In genomic region chr11:46594383-46594718, GRCh38 we compare ENCODE assay signal across 1 cellular context.
TF ChIP-seq lines count a peak whose summit lies in the region.

No MANE protein-coding gene starts in this region.

TF ChIP-seq in endothelial cell of umbilical vein, 7 proteins besides CTCF, POLR2A, EP300 and RAD21:
- TF ChIP-seq JUN (IDR thresholded peaks at IDR 0.05; ENCODE audit: borderline replicate concordance, insufficient read depth, insufficient read length, low read depth) (no peak), EZH2 (IDR thresholded peaks at IDR 0.05; ENCODE audit: borderline replicate concordance, low read depth, low read length, severe bottlenecking) (no peak), MYC (IDR thresholded peaks at IDR 0.05; ENCODE audit: low read depth, low read length) (no peak), FOS (IDR thresholded peaks at IDR 0.05; ENCODE audit: borderline replicate concordance, insufficient read depth, low read length) (no peak), GATA2 (IDR thresholded peaks at IDR 0.05; ENCODE audit: insufficient read depth, insufficient read length, low read depth, low read length) (no peak), MAX (IDR thresholded peaks at IDR 0.05; ENCODE audit: insufficient read depth, insufficient read length) (no peak)
